Comparison of ENCODE assay signal across 1 cellular context in the genomic region with DNA sequence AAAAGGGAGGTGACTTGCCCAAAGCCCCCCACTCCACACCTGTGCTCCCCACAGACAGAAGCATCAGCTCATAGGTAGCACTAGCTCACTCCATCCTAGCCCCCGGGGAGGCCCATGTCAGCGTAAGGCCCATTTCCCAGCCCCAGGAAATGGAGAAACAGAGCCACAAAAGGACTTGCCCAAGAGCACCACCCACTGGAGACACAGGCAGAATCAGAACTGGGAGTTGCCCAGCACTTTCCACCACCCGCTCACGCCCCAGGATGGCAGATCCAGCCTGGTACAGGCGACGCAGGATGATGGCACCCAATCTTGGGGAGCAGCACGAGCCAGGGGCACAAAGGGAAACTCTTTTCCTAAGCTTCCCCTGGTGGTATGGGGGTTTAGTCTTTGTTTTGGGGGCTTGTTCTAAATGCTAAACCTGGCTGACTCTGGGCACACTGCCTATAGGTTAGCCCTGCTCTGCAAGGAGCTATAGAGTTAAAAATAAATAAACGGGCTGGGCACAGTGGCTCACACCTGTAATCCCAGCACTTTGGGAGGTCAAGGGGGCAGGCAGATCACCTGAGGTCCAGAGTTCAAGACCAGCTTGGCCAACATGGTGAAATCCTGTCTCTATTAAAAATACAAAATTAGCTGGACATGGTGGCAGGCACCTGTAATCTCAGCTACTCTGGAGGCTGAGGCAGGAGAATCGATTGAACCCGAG.
TF ChIP-seq lines count a peak whose summit lies in the region.

No MANE protein-coding gene starts in this region.

TF ChIP-seq in K562, 482 proteins besides CTCF, POLR2A, EP300 and RAD21 (continued from another document):
- TF ChIP-seq PHF21A (IDR thresholded peaks at IDR 0.05; ENCODE audit: borderline replicate concordance, low read depth) (no peak), MIER1 (IDR thresholded peaks at IDR 0.05; ENCODE audit: low read depth) (no peak), NFIX (CRISPR knock-in tag; IDR thresholded peaks at IDR 0.05; ENCODE audit: low read depth) (no peak), PML (IDR thresholded peaks at IDR 0.05; ENCODE audit: low read length) (no peak), HDAC2 (IDR thresholded peaks at IDR 0.05) (no peak), ZNF431 (CRISPR knock-in tag; IDR thresholded peaks at IDR 0.05) (no peak), NR3C1 (CRISPR knock-in tag; IDR thresholded peaks at IDR 0.05) (no peak), E2F3 (CRISPR knock-in tag; IDR thresholded peaks at IDR 0.05) (no peak), PHTF2 (CRISPR knock-in tag; IDR thresholded peaks at IDR 0.05) (no peak), HOXB6 (CRISPR knock-in tag; IDR thresholded peaks at IDR 0.05; ENCODE audit: borderline replicate concordance) (no peak), MCM3 (IDR thresholded peaks at IDR 0.05) (no peak)
- TF ChIP-seq, protein P1, sequence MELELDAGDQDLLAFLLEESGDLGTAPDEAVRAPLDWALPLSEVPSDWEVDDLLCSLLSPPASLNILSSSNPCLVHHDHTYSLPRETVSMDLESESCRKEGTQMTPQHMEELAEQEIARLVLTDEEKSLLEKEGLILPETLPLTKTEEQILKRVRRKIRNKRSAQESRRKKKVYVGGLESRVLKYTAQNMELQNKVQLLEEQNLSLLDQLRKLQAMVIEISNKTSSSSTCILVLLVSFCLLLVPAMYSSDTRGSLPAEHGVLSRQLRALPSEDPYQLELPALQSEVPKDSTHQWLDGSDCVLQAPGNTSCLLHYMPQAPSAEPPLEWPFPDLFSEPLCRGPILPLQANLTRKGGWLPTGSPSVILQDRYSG (tag; conservative IDR thresholded peaks at IDR 0.05; ENCODE audit: low read depth): no peak
- TF ChIP-seq, protein P2, sequence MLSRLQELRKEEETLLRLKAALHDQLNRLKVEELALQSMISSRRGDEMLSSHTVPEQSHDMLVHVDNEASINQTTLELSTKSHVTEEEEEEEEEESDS (CRISPR knock-in tag; IDR thresholded peaks at IDR 0.05): no peak
